Comparison of ENCODE assay signal across 7 cellular contexts in genomic region chr15:63421433-63421832, GRCh38.
"Had no signal": no experiment of that assay in that cellular context is flagged by ENCODE, and none has a peak within 500 bp of the region (broad histone marks: within the 10 kb centered on the region; RNA-seq: fewer than 3 reads in every experiment).

No MANE protein-coding gene starts in this region.

- FAIRE-seq: GM12878, GM12891, GM12892, GM18507, GM19239 had no signal

- ATAC-seq: GM12878 had no signal

- DNase-seq: GDM1, GF-D8 had no signal

- H3K4me3 ChIP-seq: GM12878 had no signal
